In genomic region chr17:75778861-75779249, GRCh38 we compare ENCODE assay signal across 8 cellular contexts. TPM values are rescaled to one million over a fixed set of nuclear protein-coding genes. Genes with fewer than 3 reads are reported as not detected.
DNase-seq lines count a peak whose midpoint lies in the region; ATAC-seq and TF ChIP-seq lines count a peak whose summit lies in the region.

No MANE protein-coding gene starts in this region.

- H3K27ac ChIP-seq in PC-9 (peak overlapping the region; percentile 93), cingulate gyrus (ENCODE audit: low read depth, low read length) (peak overlapping the region; percentile 92)

- H3K36me3 Mint-ChIP-seq in type B pancreatic cell: peaks cover 38% of the 10 kb centered on the region

- peak in 2 of 3 experiments; percentile 59 to 62 for DNase-seq in activated CD8-positive, alpha-beta memory T cell treated with anti-CD3 and anti-CD28 coated beads for 48 hours (ENCODE audit: low read depth in 2 of 3, low spot score in 2 of 3)
- DNase-seq in activated CD8-positive, alpha-beta memory T cell treated with anti-CD3 and anti-CD28 coated beads, Interleukin-2, amount 50 U/mL, for 48 hours: no peak
- DNase-seq in PC-9 (no peak), mesenteric fat pad (ENCODE audit: low spot score) (peak; percentile 91), type B pancreatic cell (ENCODE audit: extremely low spot score, unreplicated experiment) (no peak), GOT3 (lab: John Stamatoyannopoulos, UW) (no peak)

- H3K27me3 Mint-ChIP-seq in type B pancreatic cell: peaks cover 5% of the 10 kb centered on the region

- peak; percentile 14 for ATAC-seq in HG02798 (IDR thresholded peaks at IDR 0.05; ENCODE audit: poor library complexity, unreplicated experiment)

- H3F3A ChIP-seq in PC-9 (ENCODE audit: insufficient read depth, low read depth): peaks cover 68% of the 10 kb centered on the region

- H3K9me3 ChIP-seq in PC-9 (ENCODE audit: insufficient read depth, low read depth): no peaks in the 10 kb centered on the region

- TF ChIP-seq CTCF in PC-9 (conservative IDR thresholded peaks at IDR 0.05) (peak; percentile 69), type B pancreatic cell (conservative IDR thresholded peaks at IDR 0.05) (peak; percentile 82)

- no peaks in the 10 kb centered on the region for H3K9me2 ChIP-seq in PC-9 (ENCODE audit: insufficient read depth)

- H3K4me2 ChIP-seq in PC-9: peak overlapping the region; percentile 96

- H3K9me3 Mint-ChIP-seq in type B pancreatic cell: peaks cover 5% of the 10 kb centered on the region

- intact Hi-C loops in PC-9 (cut with micrococcal nuclease; ENCODE audit: unreplicated experiment): loop anchor here (1.0 to 10.0 kb wide), 6 partner anchors 38 to 496 kb away; partner anchors contain the start of genes CDK3 and WBP2

- H3K4me3 Mint-ChIP-seq in type B pancreatic cell: peak overlapping the region; percentile 98

- CTCF ChIA-PET in PC-9 (lab: Charles Lee): no interaction called here

- H3K27me3 ChIP-seq in PC-9 (ENCODE audit: insufficient read depth, low read depth): no peaks in the 10 kb centered on the region

- H3K4me3 ChIP-seq in PC-9: peak overlapping the region; percentile 90

- peak overlapping the region; percentile 82 for H3K27ac Mint-ChIP-seq in type B pancreatic cell

- peaks cover 41% of the 10 kb centered on the region for H3K4me1 Mint-ChIP-seq in type B pancreatic cell (ENCODE audit: unreplicated experiment)

- H4K20me1 ChIP-seq in PC-9 (ENCODE audit: insufficient read depth): peaks cover 36% of the 10 kb centered on the region

- peaks cover 32% of the 10 kb centered on the region for H3K79me2 ChIP-seq in PC-9 (ENCODE audit: low read depth)

- no peak overlapping the region for H2AFZ ChIP-seq in PC-9

- POLR2A ChIA-PET in PC-9 (lab: Charles Lee; ENCODE audit: unreplicated experiment): interaction anchor here (0.6 kb wide), 1 partner anchor 99 kb away, joined by 8 read pairs; the partner anchor contains the start of gene TRIM47

- no TSS peak for BruUV-seq in PC-9 (replicated peaks; lab: Mats Ljungman, UMichigan)

- H3K36me3 ChIP-seq in PC-9 (ENCODE audit: low read depth): peaks cover 26% of the 10 kb centered on the region

- H3K4me1 ChIP-seq in PC-9 (replicated peaks; ENCODE audit: insufficient read depth): peaks cover 66% of the 10 kb centered on the region

RNA-seq across cellular contexts. Expression of gene UNK, which starts 5.8 kb away (rescaled TPM):
- 25.3 and 27.8 TPM in 2 replicates for total RNA-seq in PC-9 (2021)
- total RNA-seq in mesenteric fat pad: 24.6 TPM
- 41.9 and 49.7 TPM in 2 replicates for total RNA-seq in type B pancreatic cell (ENCODE audit: low replicate concordance)

RNA-seq across cellular contexts. Expression of gene GALK1, which starts 13.9 kb away (rescaled TPM):
- total RNA-seq in PC-9 (2021) (12.7 and 12.8 TPM in 2 replicates), mesenteric fat pad (26.4 TPM), type B pancreatic cell (ENCODE audit: low replicate concordance) (33.0 and 59.8 TPM in 2 replicates)

RNA-seq across cellular contexts. Expression of gene ITGB4, which starts 57.6 kb away (rescaled TPM):
- total RNA-seq in PC-9 (2021) (448 and 461 TPM in 2 replicates), mesenteric fat pad (13.9 TPM), type B pancreatic cell (ENCODE audit: low replicate concordance) (26.4 and 57.8 TPM in 2 replicates)

Comparison
In these comparisons a context has a peak if more than half of its experiments do, and no peak if none do; other contexts are left out.
1. DNase-seq: peak in activated CD8-positive, alpha-beta memory T cell treated with anti-CD3 and anti-CD28 coated beads for 48 hours (2 of 3) and mesenteric fat pad (single experiment); none in activated CD8-positive, alpha-beta memory T cell treated with anti-CD3 and anti-CD28 coated beads, Interleukin-2, amount 50 U/mL, for 48 hours (single experiment), PC-9 (0 of 2), type B pancreatic cell (single experiment) and GOT3 (single experiment).